Comparison of ENCODE assay signal across 9 cellular contexts in the genomic region with DNA sequence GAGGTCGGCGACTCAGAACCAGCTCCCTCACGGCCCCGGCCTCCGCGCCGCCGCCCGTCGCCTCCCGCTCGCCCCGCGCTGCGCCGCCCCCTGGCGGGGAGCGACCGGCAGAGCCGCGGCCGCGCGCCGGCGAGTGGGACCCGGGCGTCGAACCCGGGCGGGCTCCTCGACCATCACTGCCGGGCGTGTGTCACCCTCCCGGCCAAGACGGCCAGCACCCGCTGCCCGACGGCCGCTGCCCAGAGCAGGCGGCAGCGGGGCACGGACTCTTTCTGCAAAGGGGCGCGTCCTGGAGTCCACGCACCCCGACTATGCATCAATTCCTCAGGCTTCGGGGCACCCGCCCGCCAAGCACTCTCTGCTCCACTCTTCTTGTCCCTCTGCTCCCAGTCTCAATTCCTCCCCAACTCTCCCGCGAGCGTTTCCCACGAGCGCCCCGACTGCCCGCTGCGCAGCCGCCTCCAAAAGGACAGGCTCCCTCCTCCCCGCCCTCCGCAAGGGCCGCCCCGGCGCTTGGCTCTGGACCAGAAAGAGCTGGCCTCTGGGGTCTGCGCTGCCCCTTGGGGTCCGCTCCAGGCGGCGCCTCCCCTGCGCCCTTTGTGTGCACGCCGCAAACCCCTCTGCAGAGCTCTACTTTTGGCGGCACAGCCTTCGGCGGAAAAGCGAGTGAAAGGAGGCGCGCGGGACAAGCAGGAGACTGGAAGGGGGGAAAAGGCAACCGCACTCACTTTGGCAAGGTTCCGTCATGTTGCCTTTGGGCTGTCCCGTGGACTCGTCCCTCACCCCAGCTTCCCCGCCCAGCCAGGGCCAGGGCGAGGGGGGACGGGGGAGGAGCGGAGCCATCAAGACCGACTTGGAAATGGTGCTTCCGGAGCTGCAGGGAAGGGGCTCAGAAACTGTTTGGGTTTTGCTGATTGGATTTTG. TPM values are rescaled to one million over a fixed set of nuclear protein-coding genes. Genes with fewer than 3 reads are reported as not detected.
DNase-seq lines count a peak whose midpoint lies in the region; ATAC-seq, FAIRE-seq and TF ChIP-seq lines count a peak whose summit lies in the region.
"Had no signal": no experiment of that assay in that cellular context is flagged by ENCODE, and none has a peak within 500 bp of the region (broad histone marks: within the 10 kb centered on the region; RNA-seq: fewer than 3 reads in every experiment).

No MANE protein-coding gene starts in this region.

- H3K9me3 Mint-ChIP-seq in T-helper 2 cell treated with Interferon-gamma antibody and Interleukin-4, amounts not matched to agents 5 μg/mL and 100 μg/mL, for 36 hours = no peaks in the 10 kb centered on the region

- in situ Hi-C loops in astrocyte of the spinal cord (cut with HindIII; ENCODE audit: low sequenced_read_pairs) = no loop called here

- H3K9ac ChIP-seq in HUES48 (ENCODE audit: low read depth, low read length) = peak overlapping the region; percentile 74

- H3K4me1 Mint-ChIP-seq in T-helper 2 cell treated with Interferon-gamma antibody and Interleukin-4, amounts not matched to agents 5 μg/mL and 100 μg/mL, for 36 hours (ENCODE audit: low read depth) = peaks cover 15% of the 10 kb centered on the region

- no peaks in the 10 kb centered on the region for H3K36me3 ChIP-seq in HUES48 (ENCODE audit: control insufficient read depth, insufficient read depth, low read length)
- no peaks in the 10 kb centered on the region for H3K36me3 ChIP-seq in sigmoid colon

- peak overlapping the region; percentile 82 for H3K4me3 ChIP-seq in HUES48 (ENCODE audit: low read depth, low read length)
- peak overlapping the region; percentile 79 for H3K4me3 ChIP-seq in astrocyte of the spinal cord (ENCODE audit: low read depth, low read length)
- peak overlapping the region; percentile 75 to 96 (median 83) for H3K4me3 ChIP-seq in sigmoid colon

- H3K4me1 ChIP-seq in HUES48 (ENCODE audit: control insufficient read depth, insufficient read depth, low read length) (peaks cover 12% of the 10 kb centered on the region), sigmoid colon (peaks cover 0 to 36% (median 23%) of the 10 kb centered on the region in 4 donors)

- no peaks in the 10 kb centered on the region for H3K36me3 Mint-ChIP-seq in T-helper 2 cell treated with Interferon-gamma antibody and Interleukin-4, amounts not matched to agents 5 μg/mL and 100 μg/mL, for 36 hours (ENCODE audit: low read depth)

- TF ChIP-seq CTCF in astrocyte of the spinal cord (IDR thresholded peaks at IDR 0.05; ENCODE audit: low read depth, low read length) = peak; percentile 28
- peak in 1 of 4 experiments; percentile 37 for TF ChIP-seq CTCF in sigmoid colon (IDR thresholded peaks at IDR 0.05)

- no peak for TF ChIP-seq POLR2A in sigmoid colon (IDR thresholded peaks at IDR 0.05)

- TF ChIP-seq EP300 in sigmoid colon (IDR thresholded peaks at IDR 0.05) = no peak

- H3K27me3 Mint-ChIP-seq in T-helper 2 cell treated with Interferon-gamma antibody and Interleukin-4, amounts not matched to agents 5 μg/mL and 100 μg/mL, for 36 hours (ENCODE audit: low read depth) = peaks cover 51% of the 10 kb centered on the region

- peak; percentile 53 for ATAC-seq in GM21447 (IDR thresholded peaks at IDR 0.05; ENCODE audit: unreplicated experiment)

- H3K27me3 ChIP-seq in HUES48 (ENCODE audit: control insufficient read depth, insufficient read depth, low read length) = no peaks in the 10 kb centered on the region
- H3K27me3 ChIP-seq in sigmoid colon = no peaks in the 10 kb centered on the region

- peak; percentile 14 for DNase-seq in DMS53 treated with DMSO at 0.1 percent for 48 hours (lab: John Stamatoyannopoulos, UW; ENCODE audit: unreplicated experiment)
- DNase-seq in T-helper 2 cell treated with Interferon-gamma antibody and Interleukin-4, amounts not matched to agents 5 μg/mL and 100 μg/mL, for 36 hours (ENCODE audit: low spot score) = peak; percentile 52
- DNase-seq in astrocyte of the spinal cord (ENCODE audit: low read depth, low spot score) = peak; percentile 77
- DNase-seq in hypothalamus (lab: John Stamatoyannopoulos, UW) = peak in 29 of 51 donors; percentile 1 to 49 (median 16)
- DNase-seq in sigmoid colon = peak; percentile 91
- DNase-seq in RCC 7860 (ENCODE audit: low spot score) = no peak

- H3K9me3 ChIP-seq in HUES48 (ENCODE audit: control insufficient read depth, insufficient read depth, low read length) (no peaks in the 10 kb centered on the region), sigmoid colon (no peaks in the 10 kb centered on the region)

- intact Hi-C loops in sigmoid colon (cut with DNase I) = loop anchor here (1.0 to 10.0 kb wide), 8 partner anchors 45 to 349 kb away; no protein-coding TSS in a partner anchor

- H3K27ac ChIP-seq in HUES48 (ENCODE audit: low read depth, low read length) = no peak overlapping the region
- peak overlapping the region; percentile 92 to 96 (median 94) for H3K27ac ChIP-seq in sigmoid colon

- WGBS in sigmoid colon, 2 donors = 0 to 1% methylated on average over 88 of the region's 88 CpGs

- no peak overlapping the region for H3K27ac Mint-ChIP-seq in T-helper 2 cell treated with Interferon-gamma antibody and Interleukin-4, amounts not matched to agents 5 μg/mL and 100 μg/mL, for 36 hours

- peak overlapping the region; percentile 88 for H3K4me3 Mint-ChIP-seq in T-helper 2 cell treated with Interferon-gamma antibody and Interleukin-4, amounts not matched to agents 5 μg/mL and 100 μg/mL, for 36 hours

- FAIRE-seq in RCC 7860 (lab: Jason Lieb, UNC) = no peak
- FAIRE-seq: islet of Langerhans had no signal

RNA-seq across cellular contexts. Expression of a gene that starts 1.1 kb away (rescaled TPM):
- total RNA-seq in sigmoid colon = 100 to 1,000 TPM; 138 to 209 (median 149) TPM
- polyA plus RNA-seq in sigmoid colon = 1 to 10 TPM; 5.5 to 9.0 (median 7.4) TPM
